In the genomic region with DNA sequence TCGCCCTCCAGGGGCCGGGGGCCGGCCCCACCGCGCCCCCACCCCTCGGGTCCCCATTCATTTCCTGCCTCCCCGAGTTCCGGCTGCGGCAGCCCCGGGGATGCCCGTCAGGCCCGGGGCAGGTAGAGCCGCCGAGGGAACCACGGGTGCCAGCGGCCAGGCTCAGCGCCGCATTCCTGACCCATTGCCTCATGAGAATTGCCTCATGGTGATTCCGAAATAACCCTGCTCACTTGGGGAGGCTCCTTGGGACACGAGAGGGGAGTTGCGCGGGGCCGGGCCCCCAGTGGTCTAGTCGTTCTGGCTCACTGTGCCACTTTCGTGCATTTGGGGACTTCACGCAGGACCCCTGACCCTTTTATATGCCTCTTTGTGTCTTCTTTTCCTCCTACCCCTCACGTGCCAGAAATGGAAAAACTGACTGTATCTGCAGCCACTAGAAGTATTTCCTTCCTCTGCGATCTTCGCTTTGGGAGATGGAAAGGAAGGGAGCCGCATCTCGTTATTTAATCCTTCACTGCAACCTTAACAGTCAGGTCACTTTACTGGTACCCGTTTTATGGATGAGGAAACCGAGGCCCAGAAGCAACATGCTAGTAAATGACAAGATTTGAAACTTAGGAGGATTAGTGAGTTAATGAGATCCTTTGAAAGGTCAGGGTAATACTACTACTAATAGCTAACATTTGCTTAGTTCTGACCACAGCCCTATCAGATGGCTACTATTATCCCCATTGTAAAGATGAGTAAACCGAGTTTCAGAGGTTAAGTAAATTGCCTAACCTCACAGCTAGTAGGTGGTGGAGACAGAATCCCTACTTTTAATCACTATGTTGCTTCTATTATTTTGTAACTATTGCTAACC, we compare ENCODE assay signal across 1 cellular context.
TF ChIP-seq lines count a peak whose summit lies in the region.

No MANE protein-coding gene starts in this region.

TF ChIP-seq in IMR-90, 13 proteins besides CTCF, POLR2A, EP300 and RAD21:
- TF ChIP-seq MAFK (IDR thresholded peaks at IDR 0.05; ENCODE audit: low read depth, low read length) (no peak), NFE2L2 (IDR thresholded peaks at IDR 0.05; ENCODE audit: low read depth, low read length) (no peak), CEBPB (IDR thresholded peaks at IDR 0.05; ENCODE audit: low read depth, low read length) (peak; percentile 98), CHD1 (IDR thresholded peaks at IDR 0.05; ENCODE audit: low read depth, low read length) (0 out of 2 replicates have a peak, but pooled peaks have one; percentile 28), MAZ (IDR thresholded peaks at IDR 0.05; ENCODE audit: borderline replicate concordance, low read depth, low read length) (peak; percentile 60; the same call in 1 of the 2 replicates), MXI1 (IDR thresholded peaks at IDR 0.05; ENCODE audit: borderline replicate concordance, low read depth, low read length) (peak; percentile 74), RFX5 (IDR thresholded peaks at IDR 0.05; ENCODE audit: low read depth, low read length) (no peak), RCOR1 (IDR thresholded peaks at IDR 0.05; ENCODE audit: insufficient replicate concordance, low read length) (peak; percentile 7), FOS (IDR thresholded peaks at IDR 0.05; ENCODE audit: low read depth, low read length) (peak; percentile 19; the same call in 1 of the 2 replicates), SMC3 (IDR thresholded peaks at IDR 0.05; ENCODE audit: low read depth, low read length) (no peak), BHLHE40 (IDR thresholded peaks at IDR 0.05; ENCODE audit: low read depth, low read length) (peak; percentile 87)
- TF ChIP-seq, protein P1, sequence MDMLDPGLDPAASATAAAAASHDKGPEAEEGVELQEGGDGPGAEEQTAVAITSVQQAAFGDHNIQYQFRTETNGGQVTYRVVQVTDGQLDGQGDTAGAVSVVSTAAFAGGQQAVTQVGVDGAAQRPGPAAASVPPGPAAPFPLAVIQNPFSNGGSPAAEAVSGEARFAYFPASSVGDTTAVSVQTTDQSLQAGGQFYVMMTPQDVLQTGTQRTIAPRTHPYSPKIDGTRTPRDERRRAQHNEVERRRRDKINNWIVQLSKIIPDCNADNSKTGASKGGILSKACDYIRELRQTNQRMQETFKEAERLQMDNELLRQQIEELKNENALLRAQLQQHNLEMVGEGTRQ (IDR thresholded peaks at IDR 0.05; ENCODE audit: low read depth, low read length) = peak; percentile 52; the same call in 1 of the 2 replicates
- TF ChIP-seq, protein P2, sequence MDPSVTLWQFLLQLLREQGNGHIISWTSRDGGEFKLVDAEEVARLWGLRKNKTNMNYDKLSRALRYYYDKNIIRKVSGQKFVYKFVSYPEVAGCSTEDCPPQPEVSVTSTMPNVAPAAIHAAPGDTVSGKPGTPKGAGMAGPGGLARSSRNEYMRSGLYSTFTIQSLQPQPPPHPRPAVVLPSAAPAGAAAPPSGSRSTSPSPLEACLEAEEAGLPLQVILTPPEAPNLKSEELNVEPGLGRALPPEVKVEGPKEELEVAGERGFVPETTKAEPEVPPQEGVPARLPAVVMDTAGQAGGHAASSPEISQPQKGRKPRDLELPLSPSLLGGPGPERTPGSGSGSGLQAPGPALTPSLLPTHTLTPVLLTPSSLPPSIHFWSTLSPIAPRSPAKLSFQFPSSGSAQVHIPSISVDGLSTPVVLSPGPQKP (IDR thresholded peaks at IDR 0.05; ENCODE audit: borderline replicate concordance, low read depth, low read length) = no peak
